ENCODE assay signal across 9 cellular contexts in genomic region chr16:4936991-4937781, GRCh38. TPM values are rescaled to one million over a fixed set of nuclear protein-coding genes. Genes with fewer than 3 reads are reported as not detected.
DNase-seq lines count a peak whose midpoint lies in the region; ATAC-seq and TF ChIP-seq lines count a peak whose summit lies in the region.
"Had no signal": no experiment of that assay in that cellular context is flagged by ENCODE, and none has a peak within 500 bp of the region (broad histone marks: within the 10 kb centered on the region; RNA-seq: fewer than 3 reads in every experiment).

PPL (minus strand) TSS chr16:4937148; CDS start chr16:4937045, 103 bp downstream.

- H3K4me1 ChIP-seq in breast epithelium: peaks cover 8 to 17% of the 10 kb centered on the region in 2 donors

- TF ChIP-seq CTCF in GM12864 (IDR thresholded peaks at IDR 0.05; ENCODE audit: low read depth, low read length, missing control alignments): no peak
- TF ChIP-seq CTCF in breast epithelium (IDR thresholded peaks at IDR 0.05): no peak

- H3K9me3 Mint-ChIP-seq in stimulated activated naive CD8-positive, alpha-beta T cell treated with anti-CD3 and anti-CD28 coated beads, Interleukin-15, Interleukin-2, amounts not matched to agents 100 ng/mL and 50 ng/mL, for 24 hours: no peaks in the 10 kb centered on the region

- H3K4me3 ChIP-seq in GM12864 (ENCODE audit: low read depth, low read length): peak within 1 kb of the TSS; percentile 31
- H3K4me3 ChIP-seq in breast epithelium: peak within 1 kb of the TSS; percentile 81 to 93 (median 93)
- H3K4me3 ChIP-seq: SJSA1 had no signal

- no peaks in the 10 kb centered on the region for H3K4me1 Mint-ChIP-seq in stimulated activated naive CD8-positive, alpha-beta T cell treated with anti-CD3 and anti-CD28 coated beads, Interleukin-15, Interleukin-2, amounts not matched to agents 100 ng/mL and 50 ng/mL, for 24 hours (ENCODE audit: low read depth)

- no peaks in the 10 kb centered on the region for H3K36me3 ChIP-seq in breast epithelium
- H3K36me3 ChIP-seq: SJSA1 had no signal

- no peaks in the 10 kb centered on the region for H3K27me3 ChIP-seq in breast epithelium

- H3K27ac Mint-ChIP-seq in stimulated activated naive CD8-positive, alpha-beta T cell treated with anti-CD3 and anti-CD28 coated beads, Interleukin-15, Interleukin-2, amounts not matched to agents 100 ng/mL and 50 ng/mL, for 24 hours: no peak within 1 kb of the TSS

- H3K36me3 Mint-ChIP-seq in stimulated activated naive CD8-positive, alpha-beta T cell treated with anti-CD3 and anti-CD28 coated beads, Interleukin-15, Interleukin-2, amounts not matched to agents 100 ng/mL and 50 ng/mL, for 24 hours (ENCODE audit: low read depth): no peaks in the 10 kb centered on the region

- peaks cover 31% of the 10 kb centered on the region for H3K27me3 Mint-ChIP-seq in stimulated activated naive CD8-positive, alpha-beta T cell treated with anti-CD3 and anti-CD28 coated beads, Interleukin-15, Interleukin-2, amounts not matched to agents 100 ng/mL and 50 ng/mL, for 24 hours

- no peak for TF ChIP-seq POLR2A in breast epithelium (IDR thresholded peaks at IDR 0.05)

- intact Hi-C loops in breast epithelium (cut with DNase I; ENCODE audit: low total_unique reads): no loop called here

- H3K9me3 ChIP-seq in breast epithelium: no peaks in the 10 kb centered on the region
- H3K9me3 ChIP-seq: SJSA1 had no signal

- ATAC-seq in GM21528 (IDR thresholded peaks at IDR 0.05; ENCODE audit: low FRiP score, unreplicated experiment) (no peak), HG02840 (IDR thresholded peaks at IDR 0.05; ENCODE audit: low FRiP score, unreplicated experiment) (no peak)

- DNase-seq in GM12864 (ENCODE audit: low read depth) (no peak), NCI-H2029 (lab: John Stamatoyannopoulos, UW) (peak; percentile 60), breast epithelium (ENCODE audit: low spot score in 2 of 2) (peak; percentile 92 to 95), kidney tubule cell (ENCODE audit: low spot score) (peak; percentile 91), AG20443 (ENCODE audit: low spot score) (no peak)

- peak within 1 kb of the TSS; percentile 41 for H3K4me3 Mint-ChIP-seq in stimulated activated naive CD8-positive, alpha-beta T cell treated with anti-CD3 and anti-CD28 coated beads, Interleukin-15, Interleukin-2, amounts not matched to agents 100 ng/mL and 50 ng/mL, for 24 hours

- peak within 1 kb of the TSS; percentile 93 to 95 for H3K27ac ChIP-seq in breast epithelium
- H3K27ac ChIP-seq: SJSA1 had no signal

RNA-seq across cellular contexts. Expression of gene PPL, which starts in this region (rescaled TPM):
- 100 to 1,000 TPM in 1 of 3 donors, 10 to 100 TPM in 2; 53.1 to 169 (median 97.5) TPM for total RNA-seq in breast epithelium

Comparison
In these comparisons a context has a peak if more than half of its experiments do, and no peak if none do; other contexts are left out.
1. DNase-seq: peak in NCI-H2029 (single experiment), breast epithelium (2 of 2) and kidney tubule cell (single experiment); none in GM12864 (single experiment) and AG20443 (single experiment).